Comparison of ENCODE assay signal across 2 cellular contexts in genomic region chr6:104957301-104958177, GRCh38.
TF ChIP-seq lines count a peak whose summit lies in the region.

No MANE protein-coding gene starts in this region.

TF ChIP-seq in A549, 52 proteins besides CTCF, POLR2A, EP300 and RAD21:
- no peak for TF ChIP-seq REST (IDR thresholded peaks at IDR 0.05)
- TF ChIP-seq JUN (IDR thresholded peaks at IDR 0.05), result peak in 1 of 2 experiments; percentile 9; a peak in 1 of 5 replicates
- TF ChIP-seq MAX (IDR thresholded peaks at IDR 0.05), result peak; percentile 69
- no peak for TF ChIP-seq HES2 (IDR thresholded peaks at IDR 0.05)
- peak; percentile 78 for TF ChIP-seq MYC (IDR thresholded peaks at IDR 0.05; ENCODE audit: borderline replicate concordance, low read length)
- no peak for TF ChIP-seq FOSB (CRISPR knock-in tag; IDR thresholded peaks at IDR 0.05)
- TF ChIP-seq HDAC2 (IDR thresholded peaks at IDR 0.05), result 0 out of 2 replicates have a peak, but pooled peaks have one; percentile 2
- no peak for TF ChIP-seq KDM5A (IDR thresholded peaks at IDR 0.05)
- no peak for TF ChIP-seq RARB (CRISPR knock-in tag; IDR thresholded peaks at IDR 0.05)
- 0 out of 2 replicates have a peak, but pooled peaks have one; percentile 13 for TF ChIP-seq GATA3 (IDR thresholded peaks at IDR 0.05; ENCODE audit: borderline replicate concordance)
- no peak for TF ChIP-seq SMC3 (IDR thresholded peaks at IDR 0.05)
- no peak for TF ChIP-seq NPAS2 (CRISPR knock-in tag; IDR thresholded peaks at IDR 0.05; ENCODE audit: borderline replicate concordance)
- TF ChIP-seq CHD4 (IDR thresholded peaks at IDR 0.05; ENCODE audit: borderline replicate concordance), result no peak

TF ChIP-seq in HEK293, 187 proteins besides CTCF, POLR2A, EP300 and RAD21 (continued from another document and continues in another):
- TF ChIP-seq KLF17 (tag by site-specific recombination; IDR thresholded peaks at IDR 0.05) (no peak), ZNF707 (tag by site-specific recombination; IDR thresholded peaks at IDR 0.05) (no peak), ZBTB10 (tag by site-specific recombination; IDR thresholded peaks at IDR 0.05) (no peak), ZNF843 (tag by site-specific recombination; IDR thresholded peaks at IDR 0.05) (no peak), ZNF366 (tag by site-specific recombination; conservative IDR thresholded peaks at IDR 0.05) (peak; percentile 64; the same call in 1 of the 2 replicates), HIC1 (tag by site-specific recombination; IDR thresholded peaks at IDR 0.05) (0 out of 2 replicates have a peak, but pooled peaks have one; percentile 1), ZNF600 (tag by site-specific recombination; IDR thresholded peaks at IDR 0.05) (no peak), ZNF2 (tag by site-specific recombination; IDR thresholded peaks at IDR 0.05) (peak; percentile 17; the same call in 1 of the 2 replicates), ZNF660 (tag by site-specific recombination; IDR thresholded peaks at IDR 0.05) (no peak; the same call in 1 of the 2 replicates), PRDM6 (tag by site-specific recombination; IDR thresholded peaks at IDR 0.05) (peak; percentile 40; the same call in 1 of the 2 replicates), ZNF398 (tag by site-specific recombination; IDR thresholded peaks at IDR 0.05) (peak; percentile 72; the same call in 1 of the 2 replicates), ZNF830 (tag by site-specific recombination; IDR thresholded peaks at IDR 0.05; ENCODE audit: low read depth) (no peak), ZNF473 (tag by site-specific recombination; IDR thresholded peaks at IDR 0.05) (no peak), PRDM10 (tag by site-specific recombination; IDR thresholded peaks at IDR 0.05) (peak; percentile 27; the same call in 1 of the 2 replicates), IKZF3 (tag by site-specific recombination; IDR thresholded peaks at IDR 0.05) (peak; percentile 87; the same call in 1 of the 2 replicates), GLI4 (tag by site-specific recombination; IDR thresholded peaks at IDR 0.05) (no peak), ZNF18 (tag by site-specific recombination; IDR thresholded peaks at IDR 0.05) (peak; percentile 78; the same call in 1 of the 2 replicates), ZNF362 (tag by site-specific recombination; IDR thresholded peaks at IDR 0.05) (peak; percentile 94), ZBTB17 (tag by site-specific recombination; IDR thresholded peaks at IDR 0.05) (peak; percentile 40), ZNF580 (tag by site-specific recombination; IDR thresholded peaks at IDR 0.05) (peak; percentile 10; the same call in 1 of the 2 replicates), ZNF335 (tag by site-specific recombination; conservative IDR thresholded peaks at IDR 0.05) (0 out of 2 replicates have a peak, but pooled peaks have one; percentile 20), GLIS2 (tag by site-specific recombination; IDR thresholded peaks at IDR 0.05) (peak; percentile 29; the same call in 1 of the 2 replicates), ZBTB8A (tag by site-specific recombination; IDR thresholded peaks at IDR 0.05) (0 out of 2 replicates have a peak, but pooled peaks have one; percentile 0), ZNF791 (tag by site-specific recombination; IDR thresholded peaks at IDR 0.05) (no peak), PRDM1 (tag by site-specific recombination; IDR thresholded peaks at IDR 0.05) (peak; percentile 92), ZNF175 (tag by site-specific recombination; IDR thresholded peaks at IDR 0.05) (no peak), ZNF621 (tag by site-specific recombination; IDR thresholded peaks at IDR 0.05) (no peak), ZNF513 (tag by site-specific recombination; IDR thresholded peaks at IDR 0.05) (no peak), PATZ1 (tag by site-specific recombination; IDR thresholded peaks at IDR 0.05) (peak; percentile 28)
